Comparison of ENCODE assay signal across 12 cellular contexts in genomic region chr9:119802621-119803020, GRCh38.
A peak's percentile ranks its signal among the peaks of the same experiment; 100 is the strongest.
DNase-seq lines count a peak whose midpoint lies in the region; ATAC-seq and FAIRE-seq lines count a peak whose summit lies in the region.
"Had no signal": no experiment of that assay in that cellular context is flagged by ENCODE, and none has a peak within 500 bp of the region (broad histone marks: within the 10 kb centered on the region; RNA-seq: fewer than 3 reads in every experiment).

No MANE protein-coding gene starts in this region.

- DNase-seq in C1 segment of cervical spinal cord (lab: John Stamatoyannopoulos, UW) = peak in 12 of 14 donors; percentile 20 to 69 (median 38)
- DNase-seq in NCI-H774 (lab: John Stamatoyannopoulos, UW) = peak; percentile 26
- DNase-seq in frontal cortex (ENCODE audit: low spot score in 2 of 2) = peak; percentile 5 to 30
- peak; percentile 93 for DNase-seq in pons (ENCODE audit: low spot score)
- no peak for DNase-seq in GF-D8 (lab: John Stamatoyannopoulos, UW)
- no peak for DNase-seq in iPS-NIHi7 (ENCODE audit: extremely low spot score)
- DNase-seq in SW480 (ENCODE audit: low spot score) = no peak
- DNase-seq: DMS79, NCI-H1417 treated with DMSO at 0.1 percent for 48 hours had no signal

- ATAC-seq in HG03342 (IDR thresholded peaks at IDR 0.05; ENCODE audit: unreplicated experiment) = no peak
- ATAC-seq: mucosa of descending colon had no signal

- FAIRE-seq in frontal cortex (lab: Jason Lieb, UNC) = no peak
- FAIRE-seq: endometrium had no signal

Comparison
In these comparisons a context has a peak if more than half of its experiments do, and no peak if none do; other contexts are left out.
1. DNase-seq: peak in C1 segment of cervical spinal cord (12 of 14), NCI-H774 (single experiment), frontal cortex (2 of 2) and pons (single experiment); none in GF-D8 (single experiment), iPS-NIHi7 (single experiment) and SW480 (single experiment).